ENCODE assay signal across 16 cellular contexts in the genomic region with DNA sequence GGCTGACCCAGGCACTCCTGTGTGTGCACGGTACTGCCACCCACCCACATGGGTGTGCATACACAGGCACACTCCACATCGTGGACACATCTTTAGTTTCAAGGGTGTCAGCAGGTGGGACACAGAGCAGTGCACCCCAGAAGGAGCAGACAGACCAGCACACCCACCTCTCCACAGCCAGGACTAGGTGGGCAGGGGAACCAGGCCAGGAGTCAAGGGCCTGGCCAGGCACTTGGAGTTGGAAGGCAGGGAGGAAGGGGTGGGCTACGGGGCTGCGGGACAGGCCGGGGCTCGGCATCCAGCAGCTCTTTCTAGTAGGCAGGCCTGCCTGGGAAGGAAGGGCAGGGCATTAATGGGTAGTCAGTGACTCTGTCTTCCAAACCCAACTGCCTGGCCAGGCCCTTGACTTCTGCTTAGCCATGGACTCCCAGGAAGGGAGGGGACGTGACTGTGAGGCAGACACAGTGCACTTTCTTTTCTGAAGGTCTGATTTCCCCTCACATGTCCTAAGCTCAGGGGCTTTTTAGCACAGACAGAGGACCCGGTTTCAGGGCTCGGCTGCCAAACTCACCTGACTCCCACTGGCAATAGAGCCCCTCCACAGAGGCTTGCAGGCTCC. TPM values are rescaled to one million over a fixed set of nuclear protein-coding genes. Genes with fewer than 3 reads are reported as not detected.
DNase-seq lines count a peak whose midpoint lies in the region; ATAC-seq and TF ChIP-seq lines count a peak whose summit lies in the region.
"Had no signal": no experiment of that assay in that cellular context is flagged by ENCODE, and none has a peak within 500 bp of the region (broad histone marks: within the 10 kb centered on the region; RNA-seq: fewer than 3 reads in every experiment).

No MANE protein-coding gene starts in this region.

- no peak for TF ChIP-seq CTCF in osteocyte (IDR thresholded peaks at IDR 0.05)

- H3K4me3 Mint-ChIP-seq in stimulated activated naive CD8-positive, alpha-beta T cell treated with anti-CD3 and anti-CD28 coated beads, Interleukin-15, amount 100 ng/mL, for 72 hours, result no peak overlapping the region
- no peak overlapping the region for H3K4me3 Mint-ChIP-seq in osteocyte (ENCODE audit: unreplicated experiment)
- H3K4me3 Mint-ChIP-seq: naive thymus-derived CD8-positive, alpha-beta T cell had no signal

- no peak overlapping the region for H3K27ac Mint-ChIP-seq in stimulated activated naive CD8-positive, alpha-beta T cell treated with anti-CD3 and anti-CD28 coated beads, Interleukin-15, amount 100 ng/mL, for 72 hours
- no peak overlapping the region for H3K27ac Mint-ChIP-seq in osteocyte (ENCODE audit: unreplicated experiment)

- no peaks in the 10 kb centered on the region for H3K9me3 Mint-ChIP-seq in stimulated activated naive CD8-positive, alpha-beta T cell treated with anti-CD3 and anti-CD28 coated beads, Interleukin-15, amount 100 ng/mL, for 72 hours
- H3K9me3 Mint-ChIP-seq in osteocyte (ENCODE audit: unreplicated experiment), result peaks cover 2% of the 10 kb centered on the region
- H3K9me3 Mint-ChIP-seq: naive thymus-derived CD8-positive, alpha-beta T cell had no signal

- ATAC-seq in stimulated activated naive CD8-positive, alpha-beta T cell treated with anti-CD3 and anti-CD28 coated beads, Interleukin-15, Interleukin-2, amounts not matched to agents 100 U/mL and 50 U/mL, for 24 hours, result no peak
- ATAC-seq in stimulated activated naive CD8-positive, alpha-beta T cell treated with anti-CD3 and anti-CD28 coated beads, Interleukin-15, amount 100 ng/mL, for 72 hours, result no peak
- ATAC-seq in HG03280 (IDR thresholded peaks at IDR 0.05; ENCODE audit: unreplicated experiment), result no peak
- no peak for ATAC-seq in GM18502 (IDR thresholded peaks at IDR 0.05; ENCODE audit: poor library complexity, unreplicated experiment)
- ATAC-seq: naive thymus-derived CD8-positive, alpha-beta T cell had no signal

- peak; percentile 2 for DNase-seq in activated CD4-positive, alpha-beta T cell treated with anti-CD3 and anti-CD28 coated beads for 1 hour
- DNase-seq in activated CD4-positive, alpha-beta T cell treated with anti-CD3 and anti-CD28 coated beads, Interleukin-2, amount 50 U/mL, for 1 hour, result no peak
- DNase-seq in stimulated activated naive CD8-positive, alpha-beta T cell treated with anti-CD3 and anti-CD28 coated beads, Interleukin-15, Interleukin-2, amounts not matched to agents 100 U/mL and 50 U/mL, for 24 hours, result peak; percentile 3
- DNase-seq in stimulated activated naive CD8-positive, alpha-beta T cell treated with anti-CD3 and anti-CD28 coated beads, Interleukin-15, amount 100 ng/mL, for 72 hours, result no peak
- peak; percentile 82 for DNase-seq in osteocyte (ENCODE audit: extremely low spot score, unreplicated experiment)
- DNase-seq in AG20443 (ENCODE audit: low spot score), result no peak
- DNase-seq: activated CD4-positive, alpha-beta T cell treated with anti-CD3 and anti-CD28 coated beads, Interleukin-2, amount 50 U/mL, for 4 hours; dermis blood vessel endothelial cell; mesendoderm; NCI-H1092 treated with DMSO at 0.1 percent for 48 hours; NCI-H2107; NCI-H524 had no signal

- no peaks in the 10 kb centered on the region for H3K36me3 Mint-ChIP-seq in osteocyte (ENCODE audit: unreplicated experiment)
- H3K36me3 Mint-ChIP-seq: naive thymus-derived CD8-positive, alpha-beta T cell had no signal

- peaks cover 18% of the 10 kb centered on the region for H3K4me1 Mint-ChIP-seq in stimulated activated naive CD8-positive, alpha-beta T cell treated with anti-CD3 and anti-CD28 coated beads, Interleukin-15, amount 100 ng/mL, for 72 hours
- no peaks in the 10 kb centered on the region for H3K4me1 Mint-ChIP-seq in osteocyte (ENCODE audit: unreplicated experiment)

- peaks cover 17% of the 10 kb centered on the region for H3K27me3 Mint-ChIP-seq in stimulated activated naive CD8-positive, alpha-beta T cell treated with anti-CD3 and anti-CD28 coated beads, Interleukin-15, amount 100 ng/mL, for 72 hours
- peaks cover 7% of the 10 kb centered on the region for H3K27me3 Mint-ChIP-seq in osteocyte (ENCODE audit: unreplicated experiment)

RNA-seq across cellular contexts. Expression of gene RASGEF1A, which starts 14.6 kb away (rescaled TPM):
- total RNA-seq in osteocyte, result not detected in 2 replicates
- total RNA-seq: A172 had no signal

Comparison
In these comparisons a context has a peak if more than half of its experiments do, and no peak if none do; other contexts are left out.
1. DNase-seq: peak in activated CD4-positive, alpha-beta T cell treated with anti-CD3 and anti-CD28 coated beads for 1 hour (single experiment), stimulated activated naive CD8-positive, alpha-beta T cell treated with anti-CD3 and anti-CD28 coated beads, Interleukin-15, Interleukin-2, amounts not matched to agents 100 U/mL and 50 U/mL, for 24 hours (single experiment) and osteocyte (single experiment); none in activated CD4-positive, alpha-beta T cell treated with anti-CD3 and anti-CD28 coated beads, Interleukin-2, amount 50 U/mL, for 1 hour (single experiment), stimulated activated naive CD8-positive, alpha-beta T cell treated with anti-CD3 and anti-CD28 coated beads, Interleukin-15, amount 100 ng/mL, for 72 hours (0 of 2) and AG20443 (single experiment).